11 cellular contexts compared by ENCODE assay signal in genomic region chrX:136822337-136823095, GRCh38.
"Had no signal": no experiment of that assay in that cellular context is flagged by ENCODE, and none has a peak within 500 bp of the region (broad histone marks: within the 10 kb centered on the region; RNA-seq: fewer than 3 reads in every experiment).

No MANE protein-coding gene starts in this region.

- DNase-seq: activated CD4-positive, alpha-beta T cell treated with anti-CD3 and anti-CD28 coated beads, Interleukin-2, amount 10 ng/mL, durations not matched to agents 7 days and 5 days; activated CD4-positive, CD25-positive, alpha-beta regulatory T cell; activated CD8-positive, alpha-beta memory T cell treated with anti-CD3 and anti-CD28 coated beads for 24 hours; activated naive CD4-positive, alpha-beta T cell treated with anti-CD3 and anti-CD28 coated beads, Interleukin-2, amount 10 ng/mL, durations not matched to agents 7 days and 5 days; erythroblast; immature natural killer cell; left colon; stimulated activated CD4-positive, alpha-beta T cell treated with anti-CD3 and anti-CD28 coated beads, Interleukin-15, amount 100 ng/mL, for 24 hours; stimulated activated CD4-positive, alpha-beta T cell treated with anti-CD3 and anti-CD28 coated beads, Interleukin-4, amount 100 ng/mL, for 24 hours; stimulated activated naive CD8-positive, alpha-beta T cell treated with anti-CD3 and anti-CD28 coated beads, Interleukin-15, amount 100 ng/mL, for 72 hours had no signal

- H3K9me3 ChIP-seq: thoracic aorta had no signal

- ATAC-seq: left colon; stimulated activated naive CD8-positive, alpha-beta T cell treated with anti-CD3 and anti-CD28 coated beads, Interleukin-15, amount 100 ng/mL, for 72 hours had no signal

- H3K27ac ChIP-seq: thoracic aorta had no signal

- H3K4me3 ChIP-seq: thoracic aorta had no signal
